17 cellular contexts compared by ENCODE assay signal in genomic region chr7:1251796-1252542, GRCh38.
"Had no signal": no experiment of that assay in that cellular context is flagged by ENCODE, and none has a peak within 500 bp of the region (broad histone marks: within the 10 kb centered on the region; RNA-seq: fewer than 3 reads in every experiment).

No MANE protein-coding gene starts in this region.

- FAIRE-seq: bronchial epithelial cell had no signal

- H3K27ac ChIP-seq: ascending aorta, dorsolateral prefrontal cortex, suprapubic skin, upper lobe of left lung had no signal

- ATAC-seq: activated CD8-positive, alpha-beta T cell treated with anti-CD3 and anti-CD28 coated beads, Interleukin-2, amount 10 ng/mL, durations not matched to agents 7 days and 5 days; activated naive CD8-positive, alpha-beta T cell treated with anti-CD3 and anti-CD28 coated beads, Interleukin-2, amount 50 U/mL, for 24 hours; esophagus mucosa; left cardiac atrium; stimulated activated naive CD8-positive, alpha-beta T cell treated with anti-CD3 and anti-CD28 coated beads, Interleukin-15, Interleukin-2, amounts not matched to agents 100 U/mL and 50 U/mL, for 24 hours had no signal

- H3K4me3 ChIP-seq: ascending aorta, dorsolateral prefrontal cortex, suprapubic skin, upper lobe of left lung had no signal

- DNase-seq: activated CD4-positive, alpha-beta T cell treated with anti-CD3 and anti-CD28 coated beads for 1 hour; activated CD8-positive, alpha-beta memory T cell treated with anti-CD3 and anti-CD28 coated beads, Interleukin-2, amount 50 U/mL, for 48 hours; activated CD8-positive, alpha-beta T cell treated with anti-CD3 and anti-CD28 coated beads, Interleukin-2, amount 10 ng/mL, durations not matched to agents 7 days and 5 days; activated naive CD4-positive, alpha-beta T cell; activated naive CD8-positive, alpha-beta T cell treated with anti-CD3 and anti-CD28 coated beads, Interleukin-2, amount 50 U/mL, for 24 hours; dorsolateral prefrontal cortex; hypothalamus; left cardiac atrium; nephron progenitor cell; stimulated activated CD4-positive, alpha-beta T cell treated with anti-CD3 and anti-CD28 coated beads, Interleukin-4, amount 100 ng/mL, for 1 hour; stimulated activated CD8-positive, alpha-beta memory T cell treated with anti-CD3 and anti-CD28 coated beads, Interleukin-4, amount 100 ng/mL, for 48 hours; stimulated activated naive CD8-positive, alpha-beta T cell treated with anti-CD3 and anti-CD28 coated beads, Interleukin-15, Interleukin-2, amounts not matched to agents 100 U/mL and 50 U/mL, for 24 hours had no signal

- H3K9me3 ChIP-seq: ascending aorta, suprapubic skin, upper lobe of left lung had no signal

- H3K36me3 ChIP-seq: ascending aorta, suprapubic skin, upper lobe of left lung had no signal
